Comparison of ENCODE assay signal across 26 cellular contexts in the genomic region with DNA sequence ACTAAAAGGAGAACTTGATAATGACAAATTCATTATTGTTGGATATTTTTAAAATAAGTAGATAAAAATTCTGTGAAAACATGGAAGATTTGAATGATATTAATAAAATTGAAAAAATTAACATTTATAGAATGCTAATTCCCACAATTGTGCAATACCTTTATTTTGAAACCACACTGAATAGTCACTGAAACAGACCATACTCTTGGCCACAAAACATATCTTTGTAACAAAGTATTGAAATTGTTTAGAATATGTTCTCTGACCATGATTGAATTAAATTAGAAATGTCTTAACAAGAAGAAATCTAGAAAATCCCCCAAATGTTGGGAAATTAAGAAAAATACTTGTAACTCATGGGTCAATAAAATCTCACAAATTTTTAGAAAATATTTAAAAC.
DNase-seq lines count a peak whose midpoint lies in the region; TF ChIP-seq lines count a peak whose summit lies in the region.
"Had no signal": no experiment of that assay in that cellular context is flagged by ENCODE, and none has a peak within 500 bp of the region (broad histone marks: within the 10 kb centered on the region; RNA-seq: fewer than 3 reads in every experiment).

No MANE protein-coding gene starts in this region.

- H3K9ac ChIP-seq in adipocyte (ENCODE audit: low read length): no peak overlapping the region
- no peak overlapping the region for H3K9ac ChIP-seq in neural progenitor cell

- H3K79me2 ChIP-seq in neural progenitor cell (ENCODE audit: low read depth): no peaks in the 10 kb centered on the region

- H3K4me1 ChIP-seq in adipocyte (ENCODE audit: control insufficient read depth, insufficient read depth, low read length): no peaks in the 10 kb centered on the region
- no peaks in the 10 kb centered on the region for H3K4me1 ChIP-seq in neural progenitor cell
- H3K4me1 ChIP-seq: A549, Caco-2, HAP-1, SJSA1 had no signal

- H3K36me3 ChIP-seq in adipocyte (ENCODE audit: control insufficient read depth, insufficient read depth, low read length, severe bottlenecking) (no peaks in the 10 kb centered on the region), neural progenitor cell (no peaks in the 10 kb centered on the region)

- no peak overlapping the region for H3K27ac ChIP-seq in neural progenitor cell
- H3K27ac ChIP-seq: A549, SJSA1 had no signal

- H3K27me3 Mint-ChIP-seq in neural progenitor cell (ENCODE audit: insufficient read depth, low read depth): no peaks in the 10 kb centered on the region
- H3K27me3 Mint-ChIP-seq: CD4-positive, alpha-beta memory T cell; IgD-negative memory B cell had no signal

- peaks cover 11% of the 10 kb centered on the region for H3K9me3 Mint-ChIP-seq in neural progenitor cell
- H3K9me3 Mint-ChIP-seq: CD4-positive, alpha-beta memory T cell had no signal

- no peaks in the 10 kb centered on the region for H4K20me1 ChIP-seq in neural progenitor cell (ENCODE audit: low read depth)

- H3K4me3 Mint-ChIP-seq in neural progenitor cell: no peak overlapping the region
- H3K4me3 Mint-ChIP-seq: CD4-positive, alpha-beta memory T cell; IgD-negative memory B cell had no signal

- no peak overlapping the region for H3K4me2 ChIP-seq in neural progenitor cell
- H3K4me2 ChIP-seq: A549 had no signal

- no peaks in the 10 kb centered on the region for H3F3A ChIP-seq in neural progenitor cell (ENCODE audit: low read depth)

- H3K4me3 ChIP-seq in adipocyte (ENCODE audit: low read length) (no peak overlapping the region), neural progenitor cell (no peak overlapping the region)
- H3K4me3 ChIP-seq: A549, HAP-1, SJSA1 had no signal

- no peaks in the 10 kb centered on the region for H3K9me3 ChIP-seq in adipocyte (ENCODE audit: control insufficient read depth, low read length)
- no peaks in the 10 kb centered on the region for H3K9me3 ChIP-seq in neural progenitor cell (ENCODE audit: low read depth)
- H3K9me3 ChIP-seq: Caco-2, HAP-1, SJSA1 had no signal

- DNase-seq in GM03348 (ENCODE audit: low spot score) (peak; percentile 10), adipocyte (ENCODE audit: low read depth) (peak; percentile 41), fibroblast of gingiva (ENCODE audit: low read depth) (peak; percentile 62), iris pigment epithelial cell (ENCODE audit: low read depth) (peak; percentile 51), neural progenitor cell (ENCODE audit: low spot score) (no peak), NCI-H748 treated with DMSO at 0.1 percent for 48 hours (lab: John Stamatoyannopoulos, UW) (no peak), COLO829 (ENCODE audit: low spot score) (no peak)
- DNase-seq: C1 segment of cervical spinal cord; Caco-2; CD4-positive, alpha-beta memory T cell; DMS79; EL; GDM1; GOT3; MV-4-11; NCI-H1105 treated with DMSO at 0.1 percent for 48 hours; NCI-H146; NCI-H2029; NCI-H446 treated with DMSO at 0.1 percent for 48 hours; NCI-H526; Right ventricle myocardium superior; RPMI8226 had no signal

- no peaks in the 10 kb centered on the region for H3K27me3 ChIP-seq in adipocyte (replicated peaks; ENCODE audit: control insufficient read depth, insufficient read depth, low read length)
- H3K27me3 ChIP-seq in neural progenitor cell: no peaks in the 10 kb centered on the region
- H3K27me3 ChIP-seq: SJSA1 had no signal

- H2AFZ ChIP-seq in neural progenitor cell (replicated peaks): no peak overlapping the region

- TF ChIP-seq CTCF in neural progenitor cell (IDR thresholded peaks at IDR 0.05): no peak

- H3K4me1 Mint-ChIP-seq in neural progenitor cell: no peaks in the 10 kb centered on the region
- H3K4me1 Mint-ChIP-seq: CD4-positive, alpha-beta memory T cell had no signal

- H3K27ac Mint-ChIP-seq in neural progenitor cell: no peak overlapping the region
- H3K27ac Mint-ChIP-seq: CD4-positive, alpha-beta memory T cell; IgD-negative memory B cell had no signal

- H3K36me3 Mint-ChIP-seq in neural progenitor cell: peaks cover 37% of the 10 kb centered on the region
- H3K36me3 Mint-ChIP-seq: CD4-positive, alpha-beta memory T cell had no signal

Comparison
In these comparisons a context has a peak if more than half of its experiments do, and no peak if none do; other contexts are left out.
1. DNase-seq: peak in GM03348 (single experiment), adipocyte (single experiment), fibroblast of gingiva (single experiment) and iris pigment epithelial cell (single experiment); none in neural progenitor cell (single experiment), NCI-H748 treated with DMSO at 0.1 percent for 48 hours (single experiment) and COLO829 (single experiment).